13 cellular contexts compared by ENCODE assay signal in the genomic region with DNA sequence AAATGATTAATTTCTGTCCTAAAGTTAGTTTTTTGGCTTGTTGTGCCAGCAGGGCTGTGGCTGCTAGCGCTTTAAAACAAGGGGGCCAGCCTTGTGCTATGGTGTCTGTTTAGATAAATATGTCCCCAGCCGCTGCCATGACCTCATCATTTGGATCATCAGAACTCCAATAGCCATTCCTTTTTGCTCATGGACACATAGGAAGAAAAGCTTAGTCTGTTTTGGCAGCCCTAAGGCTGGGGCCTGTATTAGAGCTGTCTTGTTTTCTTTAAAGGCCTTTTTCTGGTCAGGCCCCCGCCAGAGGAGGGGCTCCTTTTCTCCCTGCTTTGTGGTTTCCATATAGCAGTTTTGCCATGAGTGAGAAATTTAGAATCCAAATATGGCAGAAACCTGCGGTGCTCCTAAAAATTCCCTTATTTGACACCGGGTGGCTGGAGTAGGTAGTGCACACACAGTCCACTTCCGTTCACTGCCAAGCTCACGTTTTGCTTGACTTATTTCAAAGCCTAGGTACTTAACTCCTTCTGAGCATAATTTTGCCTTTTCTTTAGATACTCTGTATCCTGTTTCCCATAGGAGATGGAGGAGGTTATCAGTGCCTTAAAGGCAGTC.
DNase-seq lines count a peak whose midpoint lies in the region; ATAC-seq and TF ChIP-seq lines count a peak whose summit lies in the region.
"Had no signal": no experiment of that assay in that cellular context is flagged by ENCODE, and none has a peak within 500 bp of the region (broad histone marks: within the 10 kb centered on the region; RNA-seq: fewer than 3 reads in every experiment).

No MANE protein-coding gene starts in this region.

- H3K79me2 ChIP-seq in HCT116 (ENCODE audit: insufficient read depth, low read length), result no peaks in the 10 kb centered on the region
- H3K79me2 ChIP-seq in trophoblast cell (ENCODE audit: control insufficient read depth, insufficient read depth, low read length, poor library complexity), result no peaks in the 10 kb centered on the region

- no peaks in the 10 kb centered on the region for H3K36me3 ChIP-seq in HCT116 (ENCODE audit: control insufficient read depth in 1 of 2, insufficient read depth in 2 of 2, low read length in 2 of 2)
- H3K36me3 ChIP-seq in trophoblast cell (ENCODE audit: control insufficient read depth in 1 of 2, insufficient read depth in 2 of 2, low read length in 2 of 2), result no peaks in the 10 kb centered on the region

- no peak for ATAC-seq in HCT116
- ATAC-seq in GM18517 (IDR thresholded peaks at IDR 0.05; ENCODE audit: unreplicated experiment), result no peak
- ATAC-seq: CD8-positive, alpha-beta T cell had no signal

- H4K91ac ChIP-seq in trophoblast cell (ENCODE audit: low read depth, low read length), result no peak overlapping the region

- H2BK120ac ChIP-seq in trophoblast cell (ENCODE audit: insufficient read depth, low read length, poor library complexity), result no peak overlapping the region

- H3K27ac Mint-ChIP-seq in endothelial cell (ENCODE audit: unreplicated experiment) (no peak overlapping the region), nephron (no peak overlapping the region), type B pancreatic cell (no peak overlapping the region)
- H3K27ac Mint-ChIP-seq: CD8-positive, alpha-beta T cell had no signal

- intact Hi-C loops in HCT116 (cut with micrococcal nuclease), result no loop called here

- H2AFZ ChIP-seq in HCT116 (ENCODE audit: low read depth, low read length, poor library complexity, severe bottlenecking) (no peak overlapping the region), trophoblast cell (ENCODE audit: insufficient read depth, low read length, poor library complexity) (no peak overlapping the region)

- H4K8ac ChIP-seq in trophoblast cell (ENCODE audit: low read depth, low read length), result no peak overlapping the region

- no peak overlapping the region for H4K12ac ChIP-seq in trophoblast cell (ENCODE audit: low read depth, low read length)

- H3K9ac ChIP-seq in HCT116 (ENCODE audit: low read length) (no peak overlapping the region), trophoblast cell (ENCODE audit: low read length) (no peak overlapping the region)

- H2BK12ac ChIP-seq in trophoblast cell (ENCODE audit: low read length), result no peak overlapping the region

- no peak overlapping the region for H3K4me3 Mint-ChIP-seq in endothelial cell (ENCODE audit: unreplicated experiment)
- H3K4me3 Mint-ChIP-seq in nephron, result no peak overlapping the region
- H3K4me3 Mint-ChIP-seq in type B pancreatic cell, result no peak overlapping the region
- H3K4me3 Mint-ChIP-seq: CD14-positive monocyte; CD8-positive, alpha-beta T cell had no signal

- H4K20me1 ChIP-seq in HCT116 (ENCODE audit: insufficient read depth), result no peaks in the 10 kb centered on the region

- H3K4me1 Mint-ChIP-seq in endothelial cell (ENCODE audit: unreplicated experiment) (peaks cover 3% of the 10 kb centered on the region), nephron (peaks cover 5% of the 10 kb centered on the region), type B pancreatic cell (ENCODE audit: unreplicated experiment) (no peaks in the 10 kb centered on the region)
- H3K4me1 Mint-ChIP-seq: CD14-positive monocyte had no signal

- H3K23ac ChIP-seq in trophoblast cell (ENCODE audit: low read length), result no peak overlapping the region

- no peak overlapping the region for H2AK5ac ChIP-seq in trophoblast cell (ENCODE audit: low read length)

- no peak overlapping the region for H3K14ac ChIP-seq in trophoblast cell (ENCODE audit: low read length)

- no peak overlapping the region for H3K18ac ChIP-seq in trophoblast cell (ENCODE audit: low read length)

- H3K27me3 ChIP-seq in HCT116 (ENCODE audit: insufficient read depth, low read length), result peaks cover 36% of the 10 kb centered on the region
- H3K27me3 ChIP-seq in trophoblast cell (ENCODE audit: insufficient read depth, low read length), result no peaks in the 10 kb centered on the region

- CTCF ChIA-PET in HCT116 (lab: Charles Lee), result no interaction called here

- TF ChIP-seq CTCF in HCT116 (IDR thresholded peaks at IDR 0.05 in 2 of 3, conservative IDR thresholded peaks at IDR 0.05 in 1 of 3; ENCODE audit: borderline replicate concordance in 1 of 3, insufficient read depth in 1 of 3, low read depth in 2 of 3, low read length in 2 of 3) (peak in 2 of 3 experiments; percentile 10 to 28; a peak in 2 of 6 replicates), endothelial cell (IDR thresholded peaks at IDR 0.05; ENCODE audit: unreplicated experiment) (peak; percentile 59), nephron (IDR thresholded peaks at IDR 0.05; ENCODE audit: unreplicated experiment in 3 of 3) (peak in 2 of 3 experiments; percentile 21 to 30), type B pancreatic cell (conservative IDR thresholded peaks at IDR 0.05) (peak; percentile 58)

- TF ChIP-seq RAD21 in HCT116 (IDR thresholded peaks at IDR 0.05; ENCODE audit: low read depth), result no peak

- H3K36me3 Mint-ChIP-seq in endothelial cell (ENCODE audit: low read depth, unreplicated experiment) (peaks cover 5% of the 10 kb centered on the region), nephron (ENCODE audit: low read depth) (no peaks in the 10 kb centered on the region), type B pancreatic cell (no peaks in the 10 kb centered on the region)
- H3K36me3 Mint-ChIP-seq: CD14-positive monocyte; CD8-positive, alpha-beta T cell had no signal

- RAD21 ChIA-PET in HCT116 (lab: Charles Lee; ENCODE audit: low non-redundant PET in 1 of 2, low total read pairs in 2 of 2, uncharacterized antibody in 2 of 2, unreplicated experiment in 2 of 2), result no interaction called here

- no peak for DNase-seq in HCT116 (ENCODE audit: low read depth, low spot score)
- no peak for DNase-seq in endothelial cell (ENCODE audit: low spot score)
- DNase-seq in type B pancreatic cell (ENCODE audit: extremely low spot score, unreplicated experiment), result no peak
- no peak for DNase-seq in trophoblast cell
- DNase-seq in iPS-NIHi11 (ENCODE audit: low spot score), result no peak
- DNase-seq in hypothalamus (lab: John Stamatoyannopoulos, UW), result no peak
- DNase-seq: CD8-positive, alpha-beta T cell; COR-L47; DND-41; GDM1 had no signal

- POLR2A ChIA-PET in HCT116 (lab: Charles Lee), result no interaction called here

- H3K4ac ChIP-seq in trophoblast cell (ENCODE audit: low read depth, low read length), result no peak overlapping the region

- peaks cover 0 to 4% of the 10 kb centered on the region in 2 experiments; a peak in 1 of 4 replicates for H3K9me3 ChIP-seq in HCT116 (ENCODE audit: control insufficient read depth in 1 of 2, insufficient read depth in 1 of 2, low read depth in 1 of 2, low read length in 2 of 2)
- peaks cover 2% of the 10 kb centered on the region for H3K9me3 ChIP-seq in trophoblast cell (ENCODE audit: insufficient read depth, low read depth, low read length)

- H3K9me3 Mint-ChIP-seq in endothelial cell (ENCODE audit: unreplicated experiment), result no peaks in the 10 kb centered on the region
- H3K9me3 Mint-ChIP-seq in nephron, result peaks cover 22% of the 10 kb centered on the region
- H3K9me3 Mint-ChIP-seq in type B pancreatic cell, result peaks cover 7% of the 10 kb centered on the region

- H2BK5ac ChIP-seq in trophoblast cell (ENCODE audit: low read depth, low read length, poor library complexity), result no peak overlapping the region

- H3K4me3 ChIP-seq in HCT116 (replicated peaks in 1 of 2; ENCODE audit: low read depth in 1 of 2, low read length in 2 of 2) (no peak overlapping the region), trophoblast cell (ENCODE audit: low read depth, low read length) (no peak overlapping the region)

- no TSS peak for BruUV-seq in HCT116 (replicated peaks; lab: Mats Ljungman, UMichigan)

- no peak for TF ChIP-seq POLR2A in HCT116 (IDR thresholded peaks at IDR 0.05; ENCODE audit: borderline replicate concordance, extremely low read depth, insufficient read depth, insufficient read length)

- H3K27me3 Mint-ChIP-seq in endothelial cell (ENCODE audit: unreplicated experiment) (no peaks in the 10 kb centered on the region), nephron (ENCODE audit: low read depth) (peaks cover 3% of the 10 kb centered on the region), type B pancreatic cell (peaks cover 8% of the 10 kb centered on the region)

- no peak overlapping the region for H3K4me2 ChIP-seq in HCT116 (ENCODE audit: low read length)
- no peak overlapping the region for H3K4me2 ChIP-seq in trophoblast cell (ENCODE audit: low read length)

- H3K79me1 ChIP-seq in trophoblast cell (ENCODE audit: low read length), result no peaks in the 10 kb centered on the region

- H3K27ac ChIP-seq in HCT116 (ENCODE audit: low read depth, low read length) (no peak overlapping the region), trophoblast cell (ENCODE audit: low read depth, low read length) (no peak overlapping the region)

- WGBS in trophoblast cell (ENCODE audit: extremely low coverage, insufficient coverage, insufficient read length), result no CpG with 5 or more reads among the region's 7 CpGs

- H3K9me2 ChIP-seq in HCT116 (ENCODE audit: insufficient read depth), result no peaks in the 10 kb centered on the region

- no peaks in the 10 kb centered on the region for H3K4me1 ChIP-seq in HCT116 (ENCODE audit: control insufficient read depth in 1 of 2, insufficient read depth in 2 of 2, low read length in 2 of 2)
- H3K4me1 ChIP-seq in trophoblast cell (ENCODE audit: control insufficient read depth in 1 of 2, insufficient read depth in 2 of 2, low read length in 2 of 2), result no peaks in the 10 kb centered on the region

TF ChIP-seq in HCT116, 20 proteins besides CTCF, POLR2A, EP300 and RAD21:
- TF ChIP-seq, protein P1, sequence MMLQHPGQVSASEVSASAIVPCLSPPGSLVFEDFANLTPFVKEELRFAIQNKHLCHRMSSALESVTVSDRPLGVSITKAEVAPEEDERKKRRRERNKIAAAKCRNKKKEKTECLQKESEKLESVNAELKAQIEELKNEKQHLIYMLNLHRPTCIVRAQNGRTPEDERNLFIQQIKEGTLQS (IDR thresholded peaks at IDR 0.05), result no peak
- TF ChIP-seq, protein P2, sequence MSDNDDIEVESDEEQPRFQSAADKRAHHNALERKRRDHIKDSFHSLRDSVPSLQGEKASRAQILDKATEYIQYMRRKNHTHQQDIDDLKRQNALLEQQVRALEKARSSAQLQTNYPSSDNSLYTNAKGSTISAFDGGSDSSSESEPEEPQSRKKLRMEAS (IDR thresholded peaks at IDR 0.05), result no peak
- TF ChIP-seq SRF (IDR thresholded peaks at IDR 0.05; ENCODE audit: low read depth) (no peak), POLR2AphosphoS5 (IDR thresholded peaks at IDR 0.05; ENCODE audit: low read depth, low read length) (no peak), CEBPB (IDR thresholded peaks at IDR 0.05; ENCODE audit: low read depth) (no peak), EZH2phosphoT487 (IDR thresholded peaks at IDR 0.05; ENCODE audit: borderline replicate concordance) (no peak), EGR1 (IDR thresholded peaks at IDR 0.05; ENCODE audit: low read depth) (no peak), EZH2 (IDR thresholded peaks at IDR 0.05) (no peak), FOSL1 (IDR thresholded peaks at IDR 0.05; ENCODE audit: low read depth) (no peak), ZFX (IDR thresholded peaks at IDR 0.05) (no peak)
